16 cellular contexts compared by ENCODE assay signal in genomic region chr2:108324531-108325256, GRCh38. TPM values are rescaled to one million over a fixed set of nuclear protein-coding genes. Genes with fewer than 3 reads are reported as not detected.
DNase-seq lines count a peak whose midpoint lies in the region; ATAC-seq and TF ChIP-seq lines count a peak whose summit lies in the region.
"Had no signal": no experiment of that assay in that cellular context is flagged by ENCODE, and none has a peak within 500 bp of the region (broad histone marks: within the 10 kb centered on the region; RNA-seq: fewer than 3 reads in every experiment).

No MANE protein-coding gene starts in this region.

- TF ChIP-seq CTCF in AG09309 (IDR thresholded peaks at IDR 0.05; ENCODE audit: control insufficient read depth, insufficient read depth, low read depth, low read length, missing control alignments) (no peak), epithelial cell of esophagus (IDR thresholded peaks at IDR 0.05; ENCODE audit: insufficient read depth, low read depth, low read length, missing control alignments) (no peak), mucosa of descending colon (IDR thresholded peaks at IDR 0.05) (no peak)

- intact Hi-C loops in mucosa of descending colon (cut with DNase I, micrococcal nuclease): no loop called here

- H3K36me3 ChIP-seq in mucosa of descending colon (ENCODE audit: low read depth): no peaks in the 10 kb centered on the region
- H3K36me3 ChIP-seq: BLaER1 treated with 17β-estradiol and CSF1 and Interleukin-3, amounts not matched to agents 10 nM and 100 nM; upper lobe of right lung had no signal

- peak; percentile 43 for DNase-seq in AG09309 (ENCODE audit: low read depth)
- peak; percentile 27 for DNase-seq in NCI-H226
- peak; percentile 74 for DNase-seq in epithelial cell of esophagus (ENCODE audit: low read depth)
- no peak for DNase-seq in mucosa of descending colon
- DNase-seq in ecto neural progenitor cell (ENCODE audit: low spot score): no peak
- DNase-seq: body of pancreas, NCI-H446, T-helper 17 cell, upper lobe of right lung had no signal

- no peaks in the 10 kb centered on the region for H3K9me3 ChIP-seq in mucosa of descending colon
- H3K9me3 ChIP-seq: body of pancreas, upper lobe of right lung had no signal

- H3K4me3 ChIP-seq in AG09309 (ENCODE audit: control insufficient read depth, low read depth, low read length) (no peak overlapping the region), epithelial cell of esophagus (ENCODE audit: low read length) (no peak overlapping the region), mucosa of descending colon (no peak overlapping the region)
- H3K4me3 ChIP-seq: BLaER1 treated with 17β-estradiol and CSF1 and Interleukin-3, amounts not matched to agents 10 nM and 100 nM; body of pancreas; upper lobe of right lung had no signal

- peak; percentile 20 for ATAC-seq in mucosa of descending colon
- ATAC-seq in HG03135 (IDR thresholded peaks at IDR 0.05; ENCODE audit: unreplicated experiment): no peak
- ATAC-seq in GM21526 (IDR thresholded peaks at IDR 0.05; ENCODE audit: low FRiP score, unreplicated experiment): no peak
- ATAC-seq in GM19035 (IDR thresholded peaks at IDR 0.05; ENCODE audit: unreplicated experiment): no peak
- ATAC-seq: activated T-helper 17 cell treated with anti-CD3 and anti-CD28 coated beads, Interleukin-2, amount 50 U/mL, for 72 hours; body of pancreas; HCT116; T-helper 17 cell; upper lobe of right lung had no signal

- H3K4me1 ChIP-seq in mucosa of descending colon (ENCODE audit: low read depth): no peaks in the 10 kb centered on the region
- H3K4me1 ChIP-seq: body of pancreas, upper lobe of right lung had no signal

RNA-seq across cellular contexts. Expression of gene SULT1C2, which starts 36.0 kb away (rescaled TPM):
- total RNA-seq in mucosa of descending colon: 10 to 100 TPM in 1 of 3 donors, under 1 TPM in 1, not detected in 1; 0.52 to 10.5 TPM
- total RNA-seq: activated T-helper 17 cell treated with anti-CD3 and anti-CD28 coated beads, Interleukin-2, amount 50 U/mL, for 72 hours; mesothelial cell of epicardium; T-helper 17 cell had no signal

RNA-seq across cellular contexts. Expression of gene SULT1C4, which starts 53.1 kb away (rescaled TPM):
- 1 to 10 TPM in 1 of 3 donors, under 1 TPM in 2; 0.43 to 4.1 (median 0.55) TPM for total RNA-seq in mucosa of descending colon
- total RNA-seq: activated T-helper 17 cell treated with anti-CD3 and anti-CD28 coated beads, Interleukin-2, amount 50 U/mL, for 72 hours had no signal

Comparison
In these comparisons a context has a peak if more than half of its experiments do, and no peak if none do; other contexts are left out.
1. DNase-seq: peak in AG09309 (single experiment), NCI-H226 (single experiment) and epithelial cell of esophagus (single experiment); none in mucosa of descending colon (0 of 3) and ecto neural progenitor cell (single experiment).